10 cellular contexts compared by ENCODE assay signal in the genomic region with DNA sequence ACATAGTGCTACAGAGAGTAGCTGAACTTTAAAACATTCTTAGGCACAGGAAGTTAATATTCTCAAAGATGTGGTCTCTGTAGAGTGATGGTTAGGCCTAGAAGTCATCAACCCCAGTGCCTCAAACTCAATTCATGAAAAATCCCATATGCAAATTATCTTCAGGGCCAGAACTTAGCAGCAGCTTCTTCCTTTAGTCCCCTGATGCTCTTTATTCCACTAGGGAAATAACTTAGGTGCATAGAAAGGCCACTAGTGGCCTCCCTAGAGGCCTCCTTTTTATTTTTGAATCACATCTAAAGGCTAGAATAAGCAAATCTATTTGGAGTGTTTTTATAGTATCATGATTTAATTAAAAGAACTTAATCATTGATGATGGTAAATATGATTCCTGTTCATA.
A peak's percentile ranks its signal among the peaks of the same experiment; 100 is the strongest.
DNase-seq lines count a peak whose midpoint lies in the region; ATAC-seq and TF ChIP-seq lines count a peak whose summit lies in the region.
"Had no signal": no experiment of that assay in that cellular context is flagged by ENCODE, and none has a peak within 500 bp of the region (broad histone marks: within the 10 kb centered on the region; RNA-seq: fewer than 3 reads in every experiment).

No MANE protein-coding gene starts in this region.

- in situ Hi-C loops in ACHN (cut with HindIII; ENCODE audit: low pct_ligation_motif_present, low pct_unique_long_range_greater_than_20kb, low sequenced_read_pairs) = no loop called here

- peak; percentile 56 for ATAC-seq in foreskin keratinocyte

- DNase-seq in ACHN = peak; percentile 17
- peak; percentile 12 for DNase-seq in GM20000 (ENCODE audit: low spot score)
- DNase-seq in OCI-M1 (lab: John Stamatoyannopoulos, UW) = peak; percentile 14
- no peak for DNase-seq in foreskin keratinocyte
- DNase-seq in NCI-H226 = no peak
- DNase-seq in T1000 (lab: John Stamatoyannopoulos, UW) = no peak
- DNase-seq in NOMO-1 treated with dmso at 0.1 percent for 144 hours (lab: John Stamatoyannopoulos, UW; ENCODE audit: unreplicated experiment) = no peak
- DNase-seq in pons (ENCODE audit: low spot score) = no peak
- DNase-seq: NCI-H187 treated with DMSO at 0.1 percent for 48 hours, ovary had no signal

- H3K27me3 ChIP-seq in foreskin keratinocyte = no peaks in the 10 kb centered on the region
- H3K27me3 ChIP-seq: ovary had no signal

- TF ChIP-seq CTCF in GM20000 (IDR thresholded peaks at IDR 0.05; ENCODE audit: extremely low read depth, missing control alignments) = no peak
- peak; percentile 53 for TF ChIP-seq CTCF in foreskin keratinocyte (conservative IDR thresholded peaks at IDR 0.05)

- no peak overlapping the region for H3K27ac ChIP-seq in foreskin keratinocyte
- H3K27ac ChIP-seq: ovary had no signal

- H3K4me1 ChIP-seq in foreskin keratinocyte = no peaks in the 10 kb centered on the region

Comparison
In these comparisons a context has a peak if more than half of its experiments do, and no peak if none do; other contexts are left out.
1. DNase-seq: peak in ACHN (single experiment), GM20000 (single experiment) and OCI-M1 (single experiment); none in foreskin keratinocyte (0 of 2), NCI-H226 (single experiment), T1000 (single experiment), NOMO-1 treated with dmso at 0.1 percent for 144 hours (single experiment) and pons (single experiment).